Comparison of ENCODE assay signal across 36 cellular contexts in genomic region chr2:169005080-169005598, GRCh38. TPM values are rescaled to one million over a fixed set of nuclear protein-coding genes. Genes with fewer than 3 reads are reported as not detected.
"Had no signal": no experiment of that assay in that cellular context is flagged by ENCODE, and none has a peak within 500 bp of the region (broad histone marks: within the 10 kb centered on the region; RNA-seq: fewer than 3 reads in every experiment).

No MANE protein-coding gene starts in this region.

- H3K4me3 Mint-ChIP-seq: activated CD4-positive, alpha-beta memory T cell treated with anti-CD3 and anti-CD28 coated beads for 36 hours; activated CD4-positive, alpha-beta T cell treated with anti-CD3 and anti-CD28 coated beads, Interleukin-2, amount 10 ng/mL, durations not matched to agents 24 days and 14 days; activated naive CD4-positive, alpha-beta T cell treated with anti-CD3 and anti-CD28 coated beads for 36 hours; activated naive CD8-positive, alpha-beta T cell treated with anti-CD3 and anti-CD28 coated beads for 36 hours; activated T-helper 1 cell treated with anti-CD3 and anti-CD28 coated beads, Interleukin-12 subunit alpha, Interleukin-12 subunit beta, Interleukin-2, Interleukin-4 antibody, amounts not matched to agents 30 ng/mL and 10 ng/mL and 1 ng/mL, durations not matched to agents 14 hours and 24 hours and 36 hours; brain; immature natural killer cell; naive thymus-derived CD4-positive, alpha-beta T cell; stimulated activated effector memory CD8-positive, alpha-beta T cell treated with anti-CD3 and anti-CD28 coated beads, Interleukin-12 subunit alpha, Interleukin-12 subunit beta, amount 100 ng/mL, for 72 hours; stimulated activated naive CD8-positive, alpha-beta T cell treated with anti-CD3 and anti-CD28 coated beads, Interleukin-15, Interleukin-2, amounts not matched to agents 100 ng/mL and 50 ng/mL, for 24 hours; type B pancreatic cell had no signal

- H3K79me2 ChIP-seq: parathyroid adenoma had no signal

- H2AFZ ChIP-seq: parathyroid adenoma had no signal

- H3K9me3 Mint-ChIP-seq: activated CD4-positive, alpha-beta memory T cell treated with anti-CD3 and anti-CD28 coated beads for 36 hours; activated naive CD4-positive, alpha-beta T cell treated with anti-CD3 and anti-CD28 coated beads for 36 hours; activated naive CD8-positive, alpha-beta T cell treated with anti-CD3 and anti-CD28 coated beads for 36 hours; activated T-helper 1 cell treated with anti-CD3 and anti-CD28 coated beads, Interleukin-12 subunit alpha, Interleukin-12 subunit beta, Interleukin-2, Interleukin-4 antibody, amounts not matched to agents 30 ng/mL and 10 ng/mL and 1 ng/mL, durations not matched to agents 14 hours and 24 hours and 36 hours; stimulated activated effector memory CD8-positive, alpha-beta T cell treated with anti-CD3 and anti-CD28 coated beads, Interleukin-12 subunit alpha, Interleukin-12 subunit beta, amount 100 ng/mL, for 72 hours; stimulated activated naive CD8-positive, alpha-beta T cell treated with anti-CD3 and anti-CD28 coated beads, Interleukin-15, Interleukin-2, amounts not matched to agents 100 ng/mL and 50 ng/mL, for 24 hours had no signal

- H3K36me3 ChIP-seq: adrenal gland, cardiac muscle cell, gastroesophageal sphincter, sigmoid colon, thoracic aorta, uterus had no signal

- H3K9ac ChIP-seq: parathyroid adenoma had no signal

- ATAC-seq: activated CD4-positive, CD25-positive, alpha-beta regulatory T cell treated with anti-CD3 and anti-CD28 coated beads, Interleukin-2, amount 50 U/mL, for 24 hours; gastroesophageal sphincter; naive thymus-derived CD4-positive, alpha-beta T cell; psoas muscle; stimulated activated effector memory CD8-positive, alpha-beta T cell treated with anti-CD3 and anti-CD28 coated beads, Interleukin-12 subunit alpha, Interleukin-12 subunit beta, amount 100 ng/mL, for 72 hours had no signal

- DNase-seq: activated CD4-positive, alpha-beta memory T cell treated with anti-CD3 and anti-CD28 coated beads for 36 hours; activated CD4-positive, alpha-beta T cell treated with anti-CD3 and anti-CD28 coated beads, Interleukin-2, amount 10 ng/mL, durations not matched to agents 24 days and 14 days; activated CD8-positive, alpha-beta memory T cell treated with anti-CD3 and anti-CD28 coated beads, Interleukin-2, amount 50 U/mL, for 4 hours; activated effector memory CD4-positive, alpha-beta T cell treated with anti-CD3 and anti-CD28 coated beads, Interleukin-2, amount 50 U/mL, for 16 hours; activated naive CD4-positive, alpha-beta T cell treated with anti-CD3 and anti-CD28 coated beads for 36 hours; activated naive CD8-positive, alpha-beta T cell treated with anti-CD3 and anti-CD28 coated beads for 36 hours; activated T-cell treated with anti-CD3 and anti-CD28 coated beads, Interleukin-2, amount 50 U/mL, for 1 hour; adrenal gland; aorta; dorsolateral prefrontal cortex; effector memory CD4-positive, alpha-beta T cell; erythroblast; hippocampal formation; immature natural killer cell; midbrain; naive thymus-derived CD4-positive, alpha-beta T cell; occipital lobe; psoas muscle; sigmoid colon; small intestine; stimulated activated CD4-positive, alpha-beta T cell treated with anti-CD3 and anti-CD28 coated beads, Interleukin-4, amount 100 ng/mL, for 24 hours; uterus had no signal

- H3K9me3 ChIP-seq: adrenal gland, gastroesophageal sphincter, psoas muscle, sigmoid colon, thoracic aorta, uterus had no signal

- H3K36me3 Mint-ChIP-seq: activated CD4-positive, alpha-beta memory T cell treated with anti-CD3 and anti-CD28 coated beads for 36 hours; activated naive CD8-positive, alpha-beta T cell treated with anti-CD3 and anti-CD28 coated beads for 36 hours; brain; stimulated activated effector memory CD8-positive, alpha-beta T cell treated with anti-CD3 and anti-CD28 coated beads, Interleukin-12 subunit alpha, Interleukin-12 subunit beta, amount 100 ng/mL, for 72 hours; type B pancreatic cell had no signal

- H3K4me1 ChIP-seq: adrenal gland, gastroesophageal sphincter, parathyroid adenoma, psoas muscle, uterus had no signal

- H3K27me3 Mint-ChIP-seq: activated CD4-positive, alpha-beta memory T cell treated with anti-CD3 and anti-CD28 coated beads for 36 hours; activated CD4-positive, alpha-beta T cell treated with anti-CD3 and anti-CD28 coated beads, Interleukin-2, amount 10 ng/mL, durations not matched to agents 24 days and 14 days; brain; type B pancreatic cell had no signal

- H3K27me3 ChIP-seq: adrenal gland, cardiac muscle cell, dorsolateral prefrontal cortex, gastroesophageal sphincter, sigmoid colon, uterus had no signal

- H3K4me1 Mint-ChIP-seq: brain had no signal

- H3K27ac ChIP-seq: adrenal gland, cardiac muscle cell, coronary artery, dorsolateral prefrontal cortex, gastroesophageal sphincter, parathyroid adenoma, psoas muscle, sigmoid colon, thoracic aorta, uterus had no signal

- H3K4me3 ChIP-seq: adrenal gland, cardiac muscle cell, coronary artery, dorsolateral prefrontal cortex, gastroesophageal sphincter, psoas muscle, sigmoid colon, thoracic aorta, uterus had no signal

- H3K27ac Mint-ChIP-seq: activated CD4-positive, alpha-beta memory T cell treated with anti-CD3 and anti-CD28 coated beads for 36 hours; activated naive CD8-positive, alpha-beta T cell treated with anti-CD3 and anti-CD28 coated beads for 36 hours; activated T-helper 1 cell treated with anti-CD3 and anti-CD28 coated beads, Interleukin-12 subunit alpha, Interleukin-12 subunit beta, Interleukin-2, Interleukin-4 antibody, amounts not matched to agents 30 ng/mL and 10 ng/mL and 1 ng/mL, durations not matched to agents 14 hours and 24 hours and 36 hours; brain; immature natural killer cell; naive thymus-derived CD4-positive, alpha-beta T cell; stimulated activated effector memory CD8-positive, alpha-beta T cell treated with anti-CD3 and anti-CD28 coated beads, Interleukin-12 subunit alpha, Interleukin-12 subunit beta, amount 100 ng/mL, for 72 hours; stimulated activated naive CD8-positive, alpha-beta T cell treated with anti-CD3 and anti-CD28 coated beads, Interleukin-15, Interleukin-2, amounts not matched to agents 100 ng/mL and 50 ng/mL, for 24 hours; type B pancreatic cell had no signal

RNA-seq across cellular contexts. Expression of gene ABCB11, which starts 26.0 kb away (rescaled TPM):
- total RNA-seq: activated CD4-positive, alpha-beta memory T cell treated with anti-CD3 and anti-CD28 coated beads for 36 hours; activated CD4-positive, alpha-beta T cell treated with anti-CD3 and anti-CD28 coated beads, Interleukin-2, amount 10 ng/mL, durations not matched to agents 24 days and 14 days; activated CD8-positive, alpha-beta memory T cell treated with anti-CD3 and anti-CD28 coated beads for 36 hours; activated naive CD4-positive, alpha-beta T cell treated with anti-CD3 and anti-CD28 coated beads for 36 hours; activated naive CD8-positive, alpha-beta T cell treated with anti-CD3 and anti-CD28 coated beads for 36 hours; activated T-helper 1 cell treated with anti-CD3 and anti-CD28 coated beads, Interleukin-12 subunit alpha, Interleukin-12 subunit beta, Interleukin-2, Interleukin-4 antibody, amounts not matched to agents 30 ng/mL and 10 ng/mL and 1 ng/mL, durations not matched to agents 14 hours and 24 hours and 36 hours; kidney epithelial cell; naive thymus-derived CD4-positive, alpha-beta T cell; thoracic aorta had no signal
- polyA plus RNA-seq: immature natural killer cell; naive thymus-derived CD4-positive, alpha-beta T cell; neural cell had no signal
